In the genomic region with DNA sequence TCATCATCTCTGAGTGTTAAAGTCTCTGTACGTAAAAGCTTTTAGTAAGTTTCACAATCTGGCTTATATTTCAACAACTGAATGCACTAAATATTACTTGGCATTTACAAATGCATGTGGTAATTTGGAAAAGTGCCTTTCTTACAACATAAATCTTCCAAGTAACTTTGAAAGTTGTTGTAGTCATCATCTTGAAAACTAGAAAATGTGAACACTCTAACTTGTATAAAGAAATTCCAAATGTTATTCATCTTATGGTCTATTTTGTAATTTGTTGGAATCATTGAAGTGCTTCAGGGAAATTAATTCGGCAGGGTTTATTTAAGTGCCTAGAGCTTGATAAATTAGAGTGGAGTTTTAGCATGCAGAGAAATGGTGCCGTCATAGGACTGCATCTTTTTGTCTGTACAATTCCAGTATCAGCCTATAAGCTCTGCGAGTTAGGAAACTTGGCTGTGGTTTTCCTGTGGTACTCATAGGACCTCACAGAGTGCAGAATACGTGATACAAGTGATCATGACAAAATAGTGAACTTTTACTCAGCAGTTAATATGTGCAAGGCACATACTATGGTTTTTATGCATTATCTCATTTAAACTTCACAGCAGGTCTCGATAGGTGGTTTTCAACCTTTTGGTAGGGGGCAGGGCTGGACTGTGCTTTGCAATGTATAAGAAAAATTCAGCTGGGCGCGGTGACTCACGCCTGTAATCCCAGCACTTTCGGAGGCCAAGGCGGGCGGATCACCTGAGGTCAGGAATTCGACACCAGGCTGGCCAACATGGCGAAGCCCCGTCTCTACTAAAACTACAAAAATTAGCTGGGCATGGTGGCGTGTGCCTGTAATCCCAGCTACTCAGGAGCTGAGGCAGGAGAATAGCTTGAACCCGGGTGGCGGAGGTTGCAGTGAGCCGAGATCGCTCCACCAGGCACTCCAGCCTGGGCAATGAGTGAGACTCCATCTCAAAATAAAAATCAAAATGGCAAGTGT, we compare ENCODE assay signal across 1 cellular context.
TF ChIP-seq lines count a peak whose summit lies in the region.

No MANE protein-coding gene starts in this region.

TF ChIP-seq in endothelial cell of umbilical vein, 7 proteins besides CTCF, POLR2A, EP300 and RAD21:
- TF ChIP-seq POLR2AphosphoS5 (IDR thresholded peaks at IDR 0.05; ENCODE audit: insufficient read depth, low read depth, low read length) (no peak), GATA2 (IDR thresholded peaks at IDR 0.05; ENCODE audit: insufficient read depth, insufficient read length, low read depth, low read length) (no peak), FOS (IDR thresholded peaks at IDR 0.05; ENCODE audit: borderline replicate concordance, insufficient read depth, low read length) (no peak), JUN (IDR thresholded peaks at IDR 0.05; ENCODE audit: borderline replicate concordance, insufficient read depth, insufficient read length, low read depth) (no peak), EZH2 (IDR thresholded peaks at IDR 0.05; ENCODE audit: borderline replicate concordance, low read depth, low read length, severe bottlenecking) (no peak), MYC (IDR thresholded peaks at IDR 0.05; ENCODE audit: low read depth, low read length) (no peak)
- TF ChIP-seq, protein P1, sequence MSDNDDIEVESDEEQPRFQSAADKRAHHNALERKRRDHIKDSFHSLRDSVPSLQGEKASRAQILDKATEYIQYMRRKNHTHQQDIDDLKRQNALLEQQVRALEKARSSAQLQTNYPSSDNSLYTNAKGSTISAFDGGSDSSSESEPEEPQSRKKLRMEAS (IDR thresholded peaks at IDR 0.05; ENCODE audit: insufficient read depth, insufficient read length): no peak
